ENCODE assay signal across 2 cellular contexts in genomic region chr6:132814716-132815570, GRCh38.
A peak's percentile ranks its signal among the peaks of the same experiment; 100 is the strongest.
TF ChIP-seq lines count a peak whose summit lies in the region.

No MANE protein-coding gene starts in this region.

TF ChIP-seq in GM12878, 131 proteins besides CTCF, POLR2A, EP300 and RAD21 (continued from another document):
- TF ChIP-seq ZNF622 (IDR thresholded peaks at IDR 0.05): no peak
- TF ChIP-seq PML (IDR thresholded peaks at IDR 0.05; ENCODE audit: low read length): no peak
- TF ChIP-seq, protein P1, sequence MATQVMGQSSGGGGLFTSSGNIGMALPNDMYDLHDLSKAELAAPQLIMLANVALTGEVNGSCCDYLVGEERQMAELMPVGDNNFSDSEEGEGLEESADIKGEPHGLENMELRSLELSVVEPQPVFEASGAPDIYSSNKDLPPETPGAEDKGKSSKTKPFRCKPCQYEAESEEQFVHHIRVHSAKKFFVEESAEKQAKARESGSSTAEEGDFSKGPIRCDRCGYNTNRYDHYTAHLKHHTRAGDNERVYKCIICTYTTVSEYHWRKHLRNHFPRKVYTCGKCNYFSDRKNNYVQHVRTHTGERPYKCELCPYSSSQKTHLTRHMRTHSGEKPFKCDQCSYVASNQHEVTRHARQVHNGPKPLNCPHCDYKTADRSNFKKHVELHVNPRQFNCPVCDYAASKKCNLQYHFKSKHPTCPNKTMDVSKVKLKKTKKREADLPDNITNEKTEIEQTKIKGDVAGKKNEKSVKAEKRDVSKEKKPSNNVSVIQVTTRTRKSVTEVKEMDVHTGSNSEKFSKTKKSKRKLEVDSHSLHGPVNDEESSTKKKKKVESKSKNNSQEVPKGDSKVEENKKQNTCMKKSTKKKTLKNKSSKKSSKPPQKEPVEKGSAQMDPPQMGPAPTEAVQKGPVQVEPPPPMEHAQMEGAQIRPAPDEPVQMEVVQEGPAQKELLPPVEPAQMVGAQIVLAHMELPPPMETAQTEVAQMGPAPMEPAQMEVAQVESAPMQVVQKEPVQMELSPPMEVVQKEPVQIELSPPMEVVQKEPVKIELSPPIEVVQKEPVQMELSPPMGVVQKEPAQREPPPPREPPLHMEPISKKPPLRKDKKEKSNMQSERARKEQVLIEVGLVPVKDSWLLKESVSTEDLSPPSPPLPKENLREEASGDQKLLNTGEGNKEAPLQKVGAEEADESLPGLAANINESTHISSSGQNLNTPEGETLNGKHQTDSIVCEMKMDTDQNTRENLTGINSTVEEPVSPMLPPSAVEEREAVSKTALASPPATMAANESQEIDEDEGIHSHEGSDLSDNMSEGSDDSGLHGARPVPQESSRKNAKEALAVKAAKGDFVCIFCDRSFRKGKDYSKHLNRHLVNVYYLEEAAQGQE (IDR thresholded peaks at IDR 0.05; ENCODE audit: low read depth, low read length): no peak
- TF ChIP-seq YY1 (IDR thresholded peaks at IDR 0.05; ENCODE audit: low read depth, low read length): no peak
- TF ChIP-seq FOXM1 (IDR thresholded peaks at IDR 0.05; ENCODE audit: low read depth, low read length): 0 out of 2 replicates have a peak, but pooled peaks have one; percentile 10
- TF ChIP-seq POLR2AphosphoS5 (IDR thresholded peaks at IDR 0.05; ENCODE audit: low read length): no peak; the same call in 1 of the 2 replicates
- TF ChIP-seq NR2C1 (IDR thresholded peaks at IDR 0.05): no peak
- TF ChIP-seq CHD2 (IDR thresholded peaks at IDR 0.05; ENCODE audit: borderline replicate concordance, low read depth, low read length): no peak
- TF ChIP-seq, protein P2, sequence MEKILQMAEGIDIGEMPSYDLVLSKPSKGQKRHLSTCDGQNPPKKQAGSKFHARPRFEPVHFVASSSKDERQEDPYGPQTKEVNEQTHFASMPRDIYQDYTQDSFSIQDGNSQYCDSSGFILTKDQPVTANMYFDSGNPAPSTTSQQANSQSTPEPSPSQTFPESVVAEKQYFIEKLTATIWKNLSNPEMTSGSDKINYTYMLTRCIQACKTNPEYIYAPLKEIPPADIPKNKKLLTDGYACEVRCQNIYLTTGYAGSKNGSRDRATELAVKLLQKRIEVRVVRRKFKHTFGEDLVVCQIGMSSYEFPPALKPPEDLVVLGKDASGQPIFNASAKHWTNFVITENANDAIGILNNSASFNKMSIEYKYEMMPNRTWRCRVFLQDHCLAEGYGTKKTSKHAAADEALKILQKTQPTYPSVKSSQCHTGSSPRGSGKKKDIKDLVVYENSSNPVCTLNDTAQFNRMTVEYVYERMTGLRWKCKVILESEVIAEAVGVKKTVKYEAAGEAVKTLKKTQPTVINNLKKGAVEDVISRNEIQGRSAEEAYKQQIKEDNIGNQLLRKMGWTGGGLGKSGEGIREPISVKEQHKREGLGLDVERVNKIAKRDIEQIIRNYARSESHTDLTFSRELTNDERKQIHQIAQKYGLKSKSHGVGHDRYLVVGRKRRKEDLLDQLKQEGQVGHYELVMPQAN (conservative IDR thresholded peaks at IDR 0.05): 0 out of 2 replicates have a peak, but pooled peaks have one; percentile 2
- no peak for TF ChIP-seq ZBTB40 (IDR thresholded peaks at IDR 0.05; ENCODE audit: borderline replicate concordance)
- no peak for TF ChIP-seq EED (IDR thresholded peaks at IDR 0.05; ENCODE audit: low read depth)
- no peak for TF ChIP-seq IKZF1 (conservative IDR thresholded peaks at IDR 0.05)
- TF ChIP-seq POU2F2 (IDR thresholded peaks at IDR 0.05; ENCODE audit: borderline replicate concordance, low read depth, low read length): no peak
- TF ChIP-seq SREBF1 (IDR thresholded peaks at IDR 0.05; ENCODE audit: low read length): no peak
- TF ChIP-seq, protein P3, sequence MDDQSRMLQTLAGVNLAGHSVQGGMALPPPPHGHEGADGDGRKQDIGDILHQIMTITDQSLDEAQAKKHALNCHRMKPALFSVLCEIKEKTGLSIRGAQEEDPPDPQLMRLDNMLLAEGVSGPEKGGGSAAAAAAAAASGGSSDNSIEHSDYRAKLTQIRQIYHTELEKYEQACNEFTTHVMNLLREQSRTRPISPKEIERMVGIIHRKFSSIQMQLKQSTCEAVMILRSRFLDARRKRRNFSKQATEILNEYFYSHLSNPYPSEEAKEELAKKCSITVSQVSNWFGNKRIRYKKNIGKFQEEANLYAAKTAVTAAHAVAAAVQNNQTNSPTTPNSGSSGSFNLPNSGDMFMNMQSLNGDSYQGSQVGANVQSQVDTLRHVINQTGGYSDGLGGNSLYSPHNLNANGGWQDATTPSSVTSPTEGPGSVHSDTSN (IDR thresholded peaks at IDR 0.05; ENCODE audit: insufficient replicate concordance, low read depth, low read length): no peak
- no peak for TF ChIP-seq MEF2A (IDR thresholded peaks at IDR 0.05; ENCODE audit: insufficient read depth, low read depth, low read length)
- TF ChIP-seq IKZF2 (IDR thresholded peaks at IDR 0.05): peak in 1 of 2 experiments; percentile 9; a peak in 1 of 4 replicates
- TF ChIP-seq RFX5 (IDR thresholded peaks at IDR 0.05; ENCODE audit: low read depth, low read length): 0 out of 2 replicates have a peak, but pooled peaks have one; percentile 4

TF ChIP-seq in HepG2, 621 proteins besides CTCF, POLR2A, EP300 and RAD21 (continued from another document and continues in another):
- TF ChIP-seq, protein P4, sequence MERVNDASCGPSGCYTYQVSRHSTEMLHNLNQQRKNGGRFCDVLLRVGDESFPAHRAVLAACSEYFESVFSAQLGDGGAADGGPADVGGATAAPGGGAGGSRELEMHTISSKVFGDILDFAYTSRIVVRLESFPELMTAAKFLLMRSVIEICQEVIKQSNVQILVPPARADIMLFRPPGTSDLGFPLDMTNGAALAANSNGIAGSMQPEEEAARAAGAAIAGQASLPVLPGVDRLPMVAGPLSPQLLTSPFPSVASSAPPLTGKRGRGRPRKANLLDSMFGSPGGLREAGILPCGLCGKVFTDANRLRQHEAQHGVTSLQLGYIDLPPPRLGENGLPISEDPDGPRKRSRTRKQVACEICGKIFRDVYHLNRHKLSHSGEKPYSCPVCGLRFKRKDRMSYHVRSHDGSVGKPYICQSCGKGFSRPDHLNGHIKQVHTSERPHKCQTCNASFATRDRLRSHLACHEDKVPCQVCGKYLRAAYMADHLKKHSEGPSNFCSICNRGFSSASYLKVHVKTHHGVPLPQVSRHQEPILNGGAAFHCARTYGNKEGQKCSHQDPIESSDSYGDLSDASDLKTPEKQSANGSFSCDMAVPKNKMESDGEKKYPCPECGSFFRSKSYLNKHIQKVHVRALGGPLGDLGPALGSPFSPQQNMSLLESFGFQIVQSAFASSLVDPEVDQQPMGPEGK (CRISPR knock-in tag; IDR thresholded peaks at IDR 0.05): no peak
- TF ChIP-seq ZNF558 (CRISPR knock-in tag; IDR thresholded peaks at IDR 0.05; ENCODE audit: borderline replicate concordance) (peak; percentile 65; the same call in 1 of the 2 replicates), MLXIP (CRISPR knock-in tag; IDR thresholded peaks at IDR 0.05; ENCODE audit: borderline replicate concordance) (no peak), POLR2G (IDR thresholded peaks at IDR 0.05; ENCODE audit: low read depth, low read length) (peak; percentile 8), ZC3H13 (CRISPR knock-in tag; IDR thresholded peaks at IDR 0.05) (0 out of 2 replicates have a peak, but pooled peaks have one; percentile 59), ZNF800 (CRISPR knock-in tag; IDR thresholded peaks at IDR 0.05) (no peak), SNRNP70 (IDR thresholded peaks at IDR 0.05; ENCODE audit: low read depth, low read length) (no peak), RBM39 (IDR thresholded peaks at IDR 0.05; ENCODE audit: low read depth, low read length, poor library complexity, severe bottlenecking) (peak; percentile 32), IRX3 (CRISPR knock-in tag; IDR thresholded peaks at IDR 0.05; ENCODE audit: borderline replicate concordance, low read depth) (peak; percentile 8; the same call in 1 of the 2 replicates), FOXC1 (CRISPR knock-in tag; IDR thresholded peaks at IDR 0.05; ENCODE audit: borderline replicate concordance) (no peak; the same call in 1 of the 2 replicates), PRDM15 (CRISPR knock-in tag; IDR thresholded peaks at IDR 0.05) (no peak), NFIB (CRISPR knock-in tag; IDR thresholded peaks at IDR 0.05; ENCODE audit: borderline replicate concordance) (no peak), ZFP1 (CRISPR knock-in tag; IDR thresholded peaks at IDR 0.05) (no peak), MEIS2 (CRISPR knock-in tag; IDR thresholded peaks at IDR 0.05) (no peak), ZNF138 (CRISPR knock-in tag; IDR thresholded peaks at IDR 0.05; ENCODE audit: low read depth) (0 out of 2 replicates have a peak, but pooled peaks have one; percentile 2), ZNF788 (CRISPR knock-in tag; IDR thresholded peaks at IDR 0.05; ENCODE audit: borderline replicate concordance) (no peak), ZNF567 (CRISPR knock-in tag; IDR thresholded peaks at IDR 0.05; ENCODE audit: borderline replicate concordance) (no peak), HNF4A (CRISPR knock-in tag; IDR thresholded peaks at IDR 0.05) (no peak), ZNF672 (CRISPR knock-in tag; IDR thresholded peaks at IDR 0.05) (0 out of 2 replicates have a peak, but pooled peaks have one; percentile 7), SPEN (CRISPR knock-in tag; IDR thresholded peaks at IDR 0.05; ENCODE audit: low read depth) (no peak)
- TF ChIP-seq, protein P5, sequence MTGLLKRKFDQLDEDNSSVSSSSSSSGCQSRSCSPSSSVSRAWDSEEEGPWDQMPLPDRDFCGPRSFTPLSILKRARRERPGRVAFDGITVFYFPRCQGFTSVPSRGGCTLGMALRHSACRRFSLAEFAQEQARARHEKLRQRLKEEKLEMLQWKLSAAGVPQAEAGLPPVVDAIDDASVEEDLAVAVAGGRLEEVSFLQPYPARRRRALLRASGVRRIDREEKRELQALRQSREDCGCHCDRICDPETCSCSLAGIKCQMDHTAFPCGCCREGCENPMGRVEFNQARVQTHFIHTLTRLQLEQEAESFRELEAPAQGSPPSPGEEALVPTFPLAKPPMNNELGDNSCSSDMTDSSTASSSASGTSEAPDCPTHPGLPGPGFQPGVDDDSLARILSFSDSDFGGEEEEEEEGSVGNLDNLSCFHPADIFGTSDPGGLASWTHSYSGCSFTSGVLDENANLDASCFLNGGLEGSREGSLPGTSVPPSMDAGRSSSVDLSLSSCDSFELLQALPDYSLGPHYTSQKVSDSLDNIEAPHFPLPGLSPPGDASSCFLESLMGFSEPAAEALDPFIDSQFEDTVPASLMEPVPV (CRISPR knock-in tag; IDR thresholded peaks at IDR 0.05): no peak
- TF ChIP-seq, protein P6, sequence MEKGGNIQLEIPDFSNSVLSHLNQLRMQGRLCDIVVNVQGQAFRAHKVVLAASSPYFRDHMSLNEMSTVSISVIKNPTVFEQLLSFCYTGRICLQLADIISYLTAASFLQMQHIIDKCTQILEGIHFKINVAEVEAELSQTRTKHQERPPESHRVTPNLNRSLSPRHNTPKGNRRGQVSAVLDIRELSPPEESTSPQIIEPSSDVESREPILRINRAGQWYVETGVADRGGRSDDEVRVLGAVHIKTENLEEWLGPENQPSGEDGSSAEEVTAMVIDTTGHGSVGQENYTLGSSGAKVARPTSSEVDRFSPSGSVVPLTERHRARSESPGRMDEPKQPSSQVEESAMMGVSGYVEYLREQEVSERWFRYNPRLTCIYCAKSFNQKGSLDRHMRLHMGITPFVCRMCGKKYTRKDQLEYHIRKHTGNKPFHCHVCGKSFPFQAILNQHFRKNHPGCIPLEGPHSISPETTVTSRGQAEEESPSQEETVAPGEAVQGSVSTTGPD (CRISPR knock-in tag; IDR thresholded peaks at IDR 0.05): no peak
